Comparison of ENCODE assay signal across 9 cellular contexts in genomic region chr17:78709119-78709681, GRCh38.
DNase-seq lines count a peak whose midpoint lies in the region; ATAC-seq and TF ChIP-seq lines count a peak whose summit lies in the region.
"Had no signal": no experiment of that assay in that cellular context is flagged by ENCODE, and none has a peak within 500 bp of the region (broad histone marks: within the 10 kb centered on the region; RNA-seq: fewer than 3 reads in every experiment).

No MANE protein-coding gene starts in this region.

- peak overlapping the region; percentile 18 to 94 (median 67) for H3K4me3 Mint-ChIP-seq in IgD-negative memory B cell
- H3K4me3 Mint-ChIP-seq in type B pancreatic cell = no peak overlapping the region
- H3K4me3 Mint-ChIP-seq: neural crest cell had no signal

- peaks cover 8 to 40% of the 10 kb centered on the region in 2 experiments for H3K36me3 ChIP-seq in mesenchymal stem cell (ENCODE audit: control insufficient read depth in 1 of 2, insufficient read depth in 2 of 2, low read depth in 1 of 2, low read length in 2 of 2)

- no peak overlapping the region for H3K4me2 ChIP-seq in mesenchymal stem cell (ENCODE audit: low read length, poor library complexity, severe bottlenecking)

- H3K27ac Mint-ChIP-seq in IgD-negative memory B cell (peak overlapping the region; percentile 63 to 91 (median 87)), type B pancreatic cell (no peak overlapping the region)

- H3K4ac ChIP-seq in mesenchymal stem cell (ENCODE audit: low read depth in 1 of 2, low read length in 2 of 2) = peak overlapping the region in 1 of 2 experiments; percentile 37

- H3K9me3 Mint-ChIP-seq in IgD-negative memory B cell (no peaks in the 10 kb centered on the region), type B pancreatic cell (no peaks in the 10 kb centered on the region)
- H3K9me3 Mint-ChIP-seq: neural crest cell had no signal

- H3K27me3 ChIP-seq in mesenchymal stem cell (ENCODE audit: control insufficient read depth in 1 of 2, insufficient read depth in 1 of 2, low read length in 2 of 2) = no peaks in the 10 kb centered on the region

- peaks cover 39 to 62% (median 57%) of the 10 kb centered on the region in 3 donors for H3K4me1 Mint-ChIP-seq in IgD-negative memory B cell
- peaks cover 32% of the 10 kb centered on the region for H3K4me1 Mint-ChIP-seq in type B pancreatic cell (ENCODE audit: unreplicated experiment)

- H4K8ac ChIP-seq in mesenchymal stem cell (ENCODE audit: low read length) = peak overlapping the region; percentile 16

- no peak overlapping the region for H2BK15ac ChIP-seq in mesenchymal stem cell (ENCODE audit: low read depth, poor library complexity, severe bottlenecking)

- H3K79me1 ChIP-seq in mesenchymal stem cell (replicated peaks; ENCODE audit: low read length, poor library complexity, severe bottlenecking) = peaks cover 13% of the 10 kb centered on the region

- H3K36me3 Mint-ChIP-seq in IgD-negative memory B cell (peaks cover 3% of the 10 kb centered on the region), type B pancreatic cell (peaks cover 8% of the 10 kb centered on the region)

- no peak overlapping the region for H3K23ac ChIP-seq in mesenchymal stem cell (ENCODE audit: low read length in 2 of 2)

- H2AK5ac ChIP-seq in mesenchymal stem cell (ENCODE audit: low read length, severe bottlenecking) = peak overlapping the region; percentile 72

- H3K9me3 ChIP-seq in mesenchymal stem cell (ENCODE audit: control insufficient read depth, low read length) = no peaks in the 10 kb centered on the region

- no peaks in the 10 kb centered on the region for H3K27me3 Mint-ChIP-seq in IgD-negative memory B cell
- no peaks in the 10 kb centered on the region for H3K27me3 Mint-ChIP-seq in type B pancreatic cell

- peak overlapping the region in 1 of 2 experiments; percentile 11 for H3K18ac ChIP-seq in mesenchymal stem cell (ENCODE audit: low read depth in 1 of 2, low read length in 2 of 2)

- H2BK5ac ChIP-seq in mesenchymal stem cell (ENCODE audit: low read depth, low read length, poor library complexity, severe bottlenecking) = peak overlapping the region; percentile 71

- no peak overlapping the region for H2AFZ ChIP-seq in mesenchymal stem cell (ENCODE audit: low read depth, low read length)

- 94% methylated on average over 10 of the region's 10 CpGs for WGBS in mesenchymal stem cell

- no peak overlapping the region for H4K91ac ChIP-seq in mesenchymal stem cell (ENCODE audit: low read length)

- no peak overlapping the region for H3K27ac ChIP-seq in mesenchymal stem cell (ENCODE audit: low read length, poor library complexity, severe bottlenecking)

- H3K9ac ChIP-seq in mesenchymal stem cell (ENCODE audit: low read length) = no peak overlapping the region

- H3K4me1 ChIP-seq in mesenchymal stem cell (ENCODE audit: control insufficient read depth, insufficient read depth, low read depth, low read length) = peaks cover 3% of the 10 kb centered on the region

- ATAC-seq in GM19463 (IDR thresholded peaks at IDR 0.05; ENCODE audit: unreplicated experiment) (peak; percentile 43), GM21717 (IDR thresholded peaks at IDR 0.05; ENCODE audit: unreplicated experiment) (no peak)

- no peak overlapping the region for H3K14ac ChIP-seq in mesenchymal stem cell (ENCODE audit: low read length in 2 of 2)

- no peak overlapping the region for H2BK120ac ChIP-seq in mesenchymal stem cell (ENCODE audit: low read depth, low read length)

- peak overlapping the region; percentile 35 for H3K4me3 ChIP-seq in GM12875 (ENCODE audit: low read depth, low read length)
- H3K4me3 ChIP-seq in mesenchymal stem cell (ENCODE audit: insufficient read depth in 1 of 2, low read depth in 1 of 2, low read length in 2 of 2) = no peak overlapping the region

- H2BK12ac ChIP-seq in mesenchymal stem cell (ENCODE audit: low read length in 2 of 2) = peak overlapping the region in 1 of 2 experiments; percentile 6

- TF ChIP-seq CTCF in GM12875 (IDR thresholded peaks at IDR 0.05; ENCODE audit: borderline replicate concordance, insufficient read depth, low read depth, low read length) = no peak
- no peak for TF ChIP-seq CTCF in type B pancreatic cell (conservative IDR thresholded peaks at IDR 0.05)

- no peak for DNase-seq in mesenchymal stem cell
- DNase-seq in HuH-7 (ENCODE audit: low spot score) = no peak
- DNase-seq in type B pancreatic cell (ENCODE audit: extremely low spot score, unreplicated experiment) = no peak
- no peak for DNase-seq in HuH-7.5 (ENCODE audit: low spot score)
